Comparison of ENCODE assay signal across 27 cellular contexts in genomic region chr10:76116523-76116922, GRCh38.
"Had no signal": no experiment of that assay in that cellular context is flagged by ENCODE, and none has a peak within 500 bp of the region (broad histone marks: within the 10 kb centered on the region; RNA-seq: fewer than 3 reads in every experiment).

No MANE protein-coding gene starts in this region.

- DNase-seq: activated CD4-positive, alpha-beta memory T cell treated with anti-CD3 and anti-CD28 coated beads for 36 hours; activated CD4-positive, alpha-beta T cell treated with anti-CD3 and anti-CD28 coated beads for 36 hours; activated CD4-positive, alpha-beta T cell treated with anti-CD3 and anti-CD28 coated beads, Interleukin-2, amount 10 ng/mL, durations not matched to agents 24 days and 14 days; activated CD4-positive, CD25-positive, alpha-beta regulatory T cell; activated CD4-positive, CD25-positive, alpha-beta regulatory T cell treated with anti-CD3 and anti-CD28 coated beads, Interleukin-2, amount 50 U/mL, for 72 hours; activated CD8-positive, alpha-beta memory T cell treated with anti-CD3 and anti-CD28 coated beads, Interleukin-2, amount 10 ng/mL, durations not matched to agents 7 days and 5 days; activated CD8-positive, alpha-beta memory T cell treated with anti-CD3 and anti-CD28 coated beads, Interleukin-2, amount 50 U/mL, for 4 hours; activated CD8-positive, alpha-beta T cell treated with anti-CD3 and anti-CD28 coated beads, Interleukin-2, amount 10 ng/mL, durations not matched to agents 7 days and 5 days; activated effector memory CD4-positive, alpha-beta T cell treated with anti-CD3 and anti-CD28 coated beads, Interleukin-2, amount 50 U/mL, for 16 hours; activated naive CD4-positive, alpha-beta T cell treated with anti-CD3 and anti-CD28 coated beads for 36 hours; activated naive CD8-positive, alpha-beta T cell treated with anti-CD3 and anti-CD28 coated beads for 36 hours; activated naive CD8-positive, alpha-beta T cell treated with anti-CD3 and anti-CD28 coated beads, Interleukin-2, amount 50 U/mL, for 24 hours; activated T-cell treated with anti-CD3 and anti-CD28 coated beads, Interleukin-2, amount 50 U/mL, for 1 hour; activated T-cell treated with anti-CD3 and anti-CD28 coated beads, Interleukin-2, amount 50 U/mL, for 48 hours; adrenal gland; amygdala; dorsolateral prefrontal cortex; effector memory CD4-positive, alpha-beta T cell; endodermal cell; foreskin fibroblast; head of caudate nucleus; T-helper 1 cell; T-helper 2 cell had no signal

- H3K4me1 ChIP-seq: adrenal gland, ascending aorta, breast epithelium had no signal

- H3K4me3 ChIP-seq: adrenal gland, ascending aorta, breast epithelium, coronary artery, dorsolateral prefrontal cortex had no signal

- H3K27me3 ChIP-seq: adrenal gland, ascending aorta, breast epithelium had no signal

- H3K27ac ChIP-seq: adrenal gland, ascending aorta, breast epithelium, coronary artery, dorsolateral prefrontal cortex had no signal

- H3K9me3 ChIP-seq: adrenal gland, ascending aorta, breast epithelium had no signal

- ATAC-seq: activated CD4-positive, alpha-beta T cell treated with anti-CD3 and anti-CD28 coated beads for 36 hours; activated CD8-positive, alpha-beta memory T cell treated with anti-CD3 and anti-CD28 coated beads, Interleukin-2, amount 10 ng/mL, durations not matched to agents 7 days and 5 days; activated CD8-positive, alpha-beta T cell treated with anti-CD3 and anti-CD28 coated beads, Interleukin-2, amount 10 ng/mL, durations not matched to agents 7 days and 5 days; activated naive CD8-positive, alpha-beta T cell treated with anti-CD3 and anti-CD28 coated beads, Interleukin-2, amount 50 U/mL, for 24 hours; esophagus mucosa had no signal

- H3K36me3 ChIP-seq: adrenal gland, ascending aorta, breast epithelium had no signal
